ENCODE assay signal across 1 cellular context in genomic region chr17:8156174-8156992, GRCh38.
A peak's percentile ranks its signal among the peaks of the same experiment; 100 is the strongest.
TF ChIP-seq lines count a peak whose summit lies in the region.

No MANE protein-coding gene starts in this region.

TF ChIP-seq in HepG2, 621 proteins besides CTCF, POLR2A, EP300 and RAD21 (continued from another document and continues in another):
- TF ChIP-seq ZNF224 (CRISPR knock-in tag; IDR thresholded peaks at IDR 0.05) = 0 out of 2 replicates have a peak, but pooled peaks have one; percentile 41
- TF ChIP-seq RFXAP (CRISPR knock-in tag; IDR thresholded peaks at IDR 0.05; ENCODE audit: borderline replicate concordance) = peak; percentile 59; the same call in 1 of the 2 replicates
- 0 out of 2 replicates have a peak, but pooled peaks have one; percentile 11 for TF ChIP-seq ERF (CRISPR knock-in tag; IDR thresholded peaks at IDR 0.05)
- no peak for TF ChIP-seq NONO (IDR thresholded peaks at IDR 0.05)
- peak; percentile 69; the same call in 1 of the 2 replicates for TF ChIP-seq NONO (CRISPR knock-in tag; conservative IDR thresholded peaks at IDR 0.05)
- peak; percentile 42; the same call in 1 of the 2 replicates for TF ChIP-seq GMEB1 (CRISPR knock-in tag; IDR thresholded peaks at IDR 0.05; ENCODE audit: borderline replicate concordance)
- TF ChIP-seq FOXK2 (IDR thresholded peaks at IDR 0.05) = peak; percentile 72
- peak; percentile 43; the same call in 1 of the 2 replicates for TF ChIP-seq POLR2AphosphoS2 (IDR thresholded peaks at IDR 0.05; ENCODE audit: low read depth, low read length)
- TF ChIP-seq PPARG (CRISPR knock-in tag; conservative IDR thresholded peaks at IDR 0.05) = no peak
- TF ChIP-seq HNRNPK (IDR thresholded peaks at IDR 0.05; ENCODE audit: low read depth, low read length, poor library complexity, severe bottlenecking) = peak; percentile 26
- TF ChIP-seq FOXJ3 (CRISPR knock-in tag; IDR thresholded peaks at IDR 0.05; ENCODE audit: borderline replicate concordance) = peak; percentile 43; the same call in 1 of the 2 replicates
- TF ChIP-seq HMG20B (CRISPR knock-in tag; conservative IDR thresholded peaks at IDR 0.05) = no peak
- TF ChIP-seq ZNF446 (CRISPR knock-in tag; IDR thresholded peaks at IDR 0.05) = no peak
- peak; percentile 57 for TF ChIP-seq ZMYM4 (CRISPR knock-in tag; IDR thresholded peaks at IDR 0.05)
- TF ChIP-seq ZBTB10 (CRISPR knock-in tag; IDR thresholded peaks at IDR 0.05; ENCODE audit: borderline replicate concordance) = no peak
- TF ChIP-seq ZFX (CRISPR knock-in tag; IDR thresholded peaks at IDR 0.05; ENCODE audit: low read depth) = peak; percentile 9; the same call in 1 of the 2 replicates
- peak; percentile 38; the same call in 1 of the 2 replicates for TF ChIP-seq TFE3 (CRISPR knock-in tag; IDR thresholded peaks at IDR 0.05)
- TF ChIP-seq NR1H2 (CRISPR knock-in tag; IDR thresholded peaks at IDR 0.05; ENCODE audit: borderline replicate concordance, low read depth) = no peak
- peak; percentile 69 for TF ChIP-seq THAP11 (CRISPR knock-in tag; IDR thresholded peaks at IDR 0.05)
- TF ChIP-seq E2F1 (CRISPR knock-in tag; IDR thresholded peaks at IDR 0.05) = peak; percentile 36; the same call in 1 of the 2 replicates
- peak; percentile 21; the same call in 1 of the 2 replicates for TF ChIP-seq MIER3 (CRISPR knock-in tag; IDR thresholded peaks at IDR 0.05; ENCODE audit: borderline replicate concordance)
- peak; percentile 51 for TF ChIP-seq PAXIP1 (CRISPR knock-in tag; conservative IDR thresholded peaks at IDR 0.05)
- no peak for TF ChIP-seq RERE (CRISPR knock-in tag; IDR thresholded peaks at IDR 0.05; ENCODE audit: low read depth)
- 0 out of 2 replicates have a peak, but pooled peaks have one; percentile 54 for TF ChIP-seq ZNF232 (CRISPR knock-in tag; IDR thresholded peaks at IDR 0.05; ENCODE audit: borderline replicate concordance)
- TF ChIP-seq NPAS2 (CRISPR knock-in tag; IDR thresholded peaks at IDR 0.05; ENCODE audit: borderline replicate concordance) = peak; percentile 91; the same call in 1 of the 2 replicates
- TF ChIP-seq GABPB1 (CRISPR knock-in tag; IDR thresholded peaks at IDR 0.05) = peak; percentile 91
- TF ChIP-seq ZNF414 (CRISPR knock-in tag; IDR thresholded peaks at IDR 0.05) = peak; percentile 85; the same call in 1 of the 2 replicates
- TF ChIP-seq SAP130 (CRISPR knock-in tag; IDR thresholded peaks at IDR 0.05; ENCODE audit: low read depth) = peak; percentile 89
- no peak for TF ChIP-seq CERS6 (CRISPR knock-in tag; IDR thresholded peaks at IDR 0.05)
- no peak for TF ChIP-seq ZNF841 (CRISPR knock-in tag; IDR thresholded peaks at IDR 0.05; ENCODE audit: borderline replicate concordance)
- no peak for TF ChIP-seq ZNF136 (CRISPR knock-in tag; IDR thresholded peaks at IDR 0.05; ENCODE audit: low read depth)
- TF ChIP-seq TBX3 (IDR thresholded peaks at IDR 0.05; ENCODE audit: borderline replicate concordance) = peak; percentile 98
- peak; percentile 52 for TF ChIP-seq MED1 (CRISPR knock-in tag; IDR thresholded peaks at IDR 0.05)
- peak; percentile 34; the same call in 1 of the 2 replicates for TF ChIP-seq POGK (CRISPR knock-in tag; conservative IDR thresholded peaks at IDR 0.05)
- peak; percentile 58 for TF ChIP-seq POLR2AphosphoS5 (IDR thresholded peaks at IDR 0.05; ENCODE audit: low read depth, low read length)
- no peak for TF ChIP-seq ZNF180 (CRISPR knock-in tag; IDR thresholded peaks at IDR 0.05; ENCODE audit: borderline replicate concordance, low read depth)
